1 cellular context compared by ENCODE assay signal in genomic region chr5:95936812-95937397, GRCh38.
TF ChIP-seq lines count a peak whose summit lies in the region.

No MANE protein-coding gene starts in this region.

TF ChIP-seq in HepG2, 621 proteins besides CTCF, POLR2A, EP300 and RAD21 (continued from another document):
- peak; percentile 77 for TF ChIP-seq ZBTB33 (CRISPR knock-in tag; IDR thresholded peaks at IDR 0.05)
